8 cellular contexts compared by ENCODE assay signal in genomic region chr3:87771338-87772059, GRCh38. TPM values are rescaled to one million over a fixed set of nuclear protein-coding genes. Genes with fewer than 3 reads are reported as not detected.
DNase-seq lines count a peak whose midpoint lies in the region; ATAC-seq, FAIRE-seq and TF ChIP-seq lines count a peak whose summit lies in the region.

No MANE protein-coding gene starts in this region.

- peak; percentile 73 to 87 (median 82) for TF ChIP-seq CTCF in GM12878 (IDR thresholded peaks at IDR 0.05 in 2 of 3, conservative IDR thresholded peaks at IDR 0.05 in 1 of 3; ENCODE audit: control insufficient read depth in 2 of 3, extremely low read depth in 1 of 3, insufficient read depth in 1 of 3, low read depth in 3 of 3, low read length in 3 of 3)
- TF ChIP-seq CTCF in upper lobe of right lung (IDR thresholded peaks at IDR 0.05), result peak; percentile 66

- BruUV-seq in GM12878 (replicated peaks; lab: Mats Ljungman, UMichigan), result no TSS peak

- TF ChIP-seq POLR2A in GM12878 (IDR thresholded peaks at IDR 0.05; ENCODE audit: low read depth, low read length), result no peak

- RAD21 ChIA-PET in GM12878 (lab: Charles Lee; ENCODE audit: unreplicated experiment), result interaction anchor here (0.9 to 1.8 kb wide), 7 partner anchors 14 to 409 kb away, joined by 3 to 9 read pairs (median 3); no protein-coding TSS in a partner anchor

- DNase-seq in CD4-positive, CD25-positive, alpha-beta regulatory T cell, result peak in 2 of 3 donors; percentile 26 to 55
- DNase-seq in RCC 7860 (ENCODE audit: low spot score) (peak; percentile 10), GM12878 (ENCODE audit: low read depth, low spot score) (peak; percentile 8), left lobe of liver (ENCODE audit: low spot score) (no peak), upper lobe of right lung (no peak), NCI-H128 (lab: John Stamatoyannopoulos, UW; ENCODE audit: unreplicated experiment) (no peak)

- H3K4me1 ChIP-seq in CD4-positive, CD25-positive, alpha-beta regulatory T cell (ENCODE audit: control insufficient read depth, insufficient read depth, low read length, poor library complexity, severe bottlenecking), result no peaks in the 10 kb centered on the region
- H3K4me1 ChIP-seq in GM12878 (ENCODE audit: control insufficient read depth, insufficient read depth, low read length), result no peaks in the 10 kb centered on the region
- H3K4me1 ChIP-seq in upper lobe of right lung, result no peaks in the 10 kb centered on the region

- no peaks in the 10 kb centered on the region for H3K4me1 Mint-ChIP-seq in CD4-positive, CD25-positive, alpha-beta regulatory T cell

- in situ Hi-C loops in GM12878 (cut with MboI), result loop anchor here (10.0 kb wide), 2 partner anchors 233 to 403 kb away; no protein-coding TSS in a partner anchor

- no peak for FAIRE-seq in RCC 7860 (lab: Jason Lieb, UNC)
- no peak for FAIRE-seq in GM12878 (lab: Jason Lieb, UNC)

- no peaks in the 10 kb centered on the region for H4K20me1 ChIP-seq in GM12878 (ENCODE audit: control insufficient read depth, insufficient read depth)

- H3K9me3 ChIP-seq in CD4-positive, CD25-positive, alpha-beta regulatory T cell (ENCODE audit: control insufficient read depth in 2 of 2, low read length in 2 of 2), result no peaks in the 10 kb centered on the region
- H3K9me3 ChIP-seq in GM12878 (replicated peaks; ENCODE audit: control insufficient read depth, insufficient read depth, low read length) (no peaks in the 10 kb centered on the region; the same call in 2 of the 3 replicates), upper lobe of right lung (no peaks in the 10 kb centered on the region)

- H3K27ac ChIP-seq in CD4-positive, CD25-positive, alpha-beta regulatory T cell (ENCODE audit: insufficient read depth, low read length, poor library complexity, severe bottlenecking), result no peak overlapping the region
- H3K27ac ChIP-seq in GM12878 (ENCODE audit: control insufficient read depth, insufficient read depth) (no peak overlapping the region), upper lobe of right lung (no peak overlapping the region)

- no peak overlapping the region for H2AFZ ChIP-seq in GM12878 (ENCODE audit: control insufficient read depth, low read depth, low read length)

- TF ChIP-seq RAD21 in GM12878 (IDR thresholded peaks at IDR 0.05; ENCODE audit: insufficient read depth, low read depth, low read length), result peak; percentile 61

- no peak overlapping the region for H3K4me3 ChIP-seq in CD4-positive, CD25-positive, alpha-beta regulatory T cell (ENCODE audit: low read depth, low read length)
- no peak overlapping the region for H3K4me3 ChIP-seq in GM12878
- no peak overlapping the region for H3K4me3 ChIP-seq in upper lobe of right lung

- CTCF ChIA-PET in GM12878 (lab: Yijun Ruan, JAX), result interaction anchor here (0.7 to 2.6 kb wide), 16 partner anchors 8 to 409 kb away, joined by 3 to 17 read pairs (median 3); no protein-coding TSS in a partner anchor

- peaks cover 0 to 7% (median 3%) of the 10 kb centered on the region in 7 donors for H3K9me3 Mint-ChIP-seq in CD4-positive, CD25-positive, alpha-beta regulatory T cell

- H3K27me3 ChIP-seq in CD4-positive, CD25-positive, alpha-beta regulatory T cell (ENCODE audit: control insufficient read depth, insufficient read depth, low read length), result no peaks in the 10 kb centered on the region
- no peaks in the 10 kb centered on the region for H3K27me3 ChIP-seq in GM12878 (replicated peaks in 1 of 2; ENCODE audit: control insufficient read depth in 2 of 2, insufficient read depth in 2 of 2, low read length in 1 of 2)
- H3K27me3 ChIP-seq in upper lobe of right lung, result no peaks in the 10 kb centered on the region

- peaks cover 7% of the 10 kb centered on the region for H3K27me3 Mint-ChIP-seq in CD4-positive, CD25-positive, alpha-beta regulatory T cell

- no peaks in the 10 kb centered on the region for H3K36me3 ChIP-seq in CD4-positive, CD25-positive, alpha-beta regulatory T cell (ENCODE audit: control insufficient read depth, insufficient read depth, low read length)
- no peaks in the 10 kb centered on the region for H3K36me3 ChIP-seq in GM12878 (ENCODE audit: control insufficient read depth in 2 of 2, insufficient read depth in 2 of 2, low read length in 1 of 2)
- H3K36me3 ChIP-seq in upper lobe of right lung, result no peaks in the 10 kb centered on the region

- no peaks in the 10 kb centered on the region for H3K79me2 ChIP-seq in GM12878 (ENCODE audit: control insufficient read depth, insufficient read depth, low read length)

- SMC1A ChIA-PET in GM12878 (lab: Charles Lee; ENCODE audit: uncharacterized antibody, unreplicated experiment), result interaction anchor here (0.7 to 2.1 kb wide), 9 partner anchors 13 to 341 kb away, joined by 3 to 11 read pairs (median 4); no protein-coding TSS in a partner anchor

- H3K27ac Mint-ChIP-seq in CD4-positive, CD25-positive, alpha-beta regulatory T cell, result no peak overlapping the region

- intact Hi-C loops in GM12878 (cut with micrococcal nuclease; ENCODE audit: unreplicated experiment) (loop anchor here (1.0 to 5.0 kb wide), 4 partner anchors 232 to 419 kb away; no protein-coding TSS in a partner anchor), upper lobe of right lung (cut with DNase I) (no loop called here)

- TF ChIP-seq EP300 in GM12878 (IDR thresholded peaks at IDR 0.05; ENCODE audit: borderline replicate concordance in 1 of 2, control insufficient read depth in 1 of 2, low read depth in 2 of 2, low read length in 2 of 2), result no peak

- no peaks in the 10 kb centered on the region for H3K36me3 Mint-ChIP-seq in CD4-positive, CD25-positive, alpha-beta regulatory T cell

- WGBS in GM12878 (ENCODE audit: insufficient coverage, insufficient replicate concordance, low lambda C conversion rate, missing lambda C conversion rate), result 21% methylated on average over 5 of the region's 5 CpGs

- no peak overlapping the region for H3K4me2 ChIP-seq in GM12878 (ENCODE audit: control insufficient read depth, insufficient read depth)

- no peak overlapping the region for H3K9ac ChIP-seq in GM12878 (ENCODE audit: control insufficient read depth, insufficient read depth, low read length)

- POLR2A ChIA-PET in GM12878 (lab: Charles Lee), result no interaction called here

- H3K4me3 Mint-ChIP-seq in CD4-positive, CD25-positive, alpha-beta regulatory T cell, result no peak overlapping the region

- ATAC-seq in CD4-positive, CD25-positive, alpha-beta regulatory T cell (ENCODE audit: low read depth in 2 of 2), result peak in 1 of 2 donors; percentile 58
- ATAC-seq in GM18870 (IDR thresholded peaks at IDR 0.05; ENCODE audit: unreplicated experiment) (peak; percentile 95), HG03025 (IDR thresholded peaks at IDR 0.05; ENCODE audit: low FRiP score, unreplicated experiment) (peak; percentile 98), GM12878 (peak; percentile 96), left lobe of liver (peak; percentile 97), upper lobe of right lung (peak; percentile 94)

TF ChIP-seq in GM12878, 131 proteins besides CTCF, POLR2A, EP300 and RAD21 (continues in another document):
- TF ChIP-seq SUZ12 (IDR thresholded peaks at IDR 0.05; ENCODE audit: unreplicated experiment) (no peak), ZBED1 (IDR thresholded peaks at IDR 0.05; ENCODE audit: borderline replicate concordance) (no peak), ZNF217 (IDR thresholded peaks at IDR 0.05) (no peak), RCOR1 (conservative IDR thresholded peaks at IDR 0.05; ENCODE audit: low read depth, low read length) (no peak), EZH2 (IDR thresholded peaks at IDR 0.05; ENCODE audit: borderline replicate concordance, control insufficient read depth, low read depth, low read length) (no peak), BHLHE40 (IDR thresholded peaks at IDR 0.05; ENCODE audit: borderline replicate concordance in 1 of 2, low read depth in 2 of 2, low read length in 1 of 2) (no peak), TBL1XR1 (IDR thresholded peaks at IDR 0.05; ENCODE audit: low read depth, low read length) (no peak)

RNA-seq across cellular contexts. Expression of gene HTR1F, which starts 21.0 kb away (rescaled TPM):
- 0.20 TPM for total RNA-seq in CD4-positive, CD25-positive, alpha-beta regulatory T cell
- polyA plus RNA-seq in CD4-positive, CD25-positive, alpha-beta regulatory T cell, result not detected
- not detected in 2 replicates for total RNA-seq in GM12878 (2013; cell fraction: nucleolus; rRNA removed)
- total RNA-seq in GM12878 (2014; rRNA removed), result not detected in 2 replicates
- total RNA-seq in GM12878 (2014; rRNA removed; fragmentation: Illumina TruSeq; extraction: Trizol), result not detected in 2 replicates
- total RNA-seq in GM12878 (2021), result not detected in 2 replicates
- not detected for polyA plus RNA-seq in GM12878 (2011; ENCODE audit: low read depth)
- polyA plus RNA-seq in GM12878 (2011; rRNA removed), result not detected in 2 replicates
- polyA plus RNA-seq in GM12878 (2011; cell fraction: cytosol; rRNA removed), result 0.01 TPM in 1 of 2 replicates, not detected in the other
- polyA plus RNA-seq in GM12878 (2011; cell fraction: nucleus; rRNA removed), result not detected in 2 replicates
- polyA plus RNA-seq in GM12878 (2012), result not detected in 2 replicates
- not detected in 2 replicates for polyA plus RNA-seq in GM12878 (2014; fragmentation: Illumina TruSeq; extraction: Trizol)
- not detected for polyA plus RNA-seq in GM12878 (2014; fragmentation: Nextera tagmentation; extraction: Ambion mirVana)
- not detected in 2 replicates for polyA plus RNA-seq in GM12878 (2014; rRNA removed)
- polyA plus RNA-seq in GM12878 (2016; fragmentation: Nextera tagmentation; extraction: Ambion mirVana), result not detected
- not detected in 2 replicates for polyA minus RNA-seq in GM12878 (2011; rRNA and poly(A)+ RNA removed)
- polyA minus RNA-seq in GM12878 (2011; cell fraction: cytosol; rRNA and poly(A)+ RNA removed), result not detected in 2 replicates
- not detected in 2 replicates for polyA minus RNA-seq in GM12878 (2011; cell fraction: nucleus; rRNA and poly(A)+ RNA removed)
- not detected for total RNA-seq in left lobe of liver
- 0.61 TPM for total RNA-seq in upper lobe of right lung

Comparison
In these comparisons a context has a peak if more than half of its experiments do, and no peak if none do; other contexts are left out.
1. DNase-seq: peak in CD4-positive, CD25-positive, alpha-beta regulatory T cell (2 of 3), RCC 7860 (single experiment) and GM12878 (single experiment); none in left lobe of liver (single experiment), upper lobe of right lung (single experiment) and NCI-H128 (single experiment).